ENCODE assay signal across 22 cellular contexts in the genomic region with DNA sequence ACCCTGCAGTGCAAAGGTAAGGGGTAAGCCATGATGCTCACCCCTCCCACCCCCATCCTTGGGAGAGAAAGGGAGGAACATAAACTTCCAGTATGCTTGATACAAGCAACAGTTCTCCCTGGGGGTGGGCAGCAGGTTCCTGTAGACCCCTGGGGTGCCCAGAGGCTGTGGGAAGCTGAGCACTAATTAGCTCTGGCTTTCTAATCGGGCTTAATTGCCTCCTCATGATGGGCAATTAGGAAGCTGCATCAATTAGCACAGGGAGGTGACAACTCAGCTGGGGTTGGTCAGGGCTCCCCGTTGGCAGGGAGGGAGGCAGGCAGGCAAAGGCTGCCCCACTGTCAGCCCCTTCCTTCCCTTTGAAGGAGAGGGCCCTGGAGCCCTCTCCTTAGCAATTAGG. TPM values are rescaled to one million over a fixed set of nuclear protein-coding genes. Genes with fewer than 3 reads are reported as not detected.
DNase-seq lines count a peak whose midpoint lies in the region; ATAC-seq and TF ChIP-seq lines count a peak whose summit lies in the region.
"Had no signal": no experiment of that assay in that cellular context is flagged by ENCODE, and none has a peak within 500 bp of the region (broad histone marks: within the 10 kb centered on the region; RNA-seq: fewer than 3 reads in every experiment).

No MANE protein-coding gene starts in this region.

- CTCF ChIA-PET in MCF 10A (lab: Yijun Ruan, JAX), result interaction anchor here (0.6 to 26.9 kb wide), 5 partner anchors 4 to 129 kb away, joined by 3 to 1892 read pairs (median 234); a partner anchor contains a TSS
- CTCF ChIA-PET in PC-9 (lab: Charles Lee), result interaction anchor here (0.5 kb wide), 1 partner anchor 135 kb away, joined by 9 read pairs; no protein-coding TSS in a partner anchor

- H3K4me2 ChIP-seq in KMS-11, result no peak overlapping the region
- no peak overlapping the region for H3K4me2 ChIP-seq in PC-9
- H3K4me2 ChIP-seq: SK-N-SH had no signal

- H3K4me1 ChIP-seq in breast epithelium (peaks cover 18 to 29% of the 10 kb centered on the region in 2 donors), KMS-11 (ENCODE audit: low read depth, poor library complexity, severe bottlenecking) (peaks cover 53% of the 10 kb centered on the region), endodermal cell (ENCODE audit: control insufficient read depth, insufficient read depth, low read length) (no peaks in the 10 kb centered on the region), thoracic aorta (ENCODE audit: control insufficient read depth in 1 of 2, low read depth in 2 of 2) (peaks cover 21 to 51% of the 10 kb centered on the region in 2 donors), PC-9 (replicated peaks; ENCODE audit: insufficient read depth) (peaks cover 66% of the 10 kb centered on the region)

- no peaks in the 10 kb centered on the region for H3K9me2 ChIP-seq in PC-9 (ENCODE audit: insufficient read depth)
- H3K9me2 ChIP-seq: SK-N-SH had no signal

- POLR2A ChIA-PET in MCF 10A (lab: Yijun Ruan, JAX) (interaction anchor here (0.9 to 28.2 kb wide), 3 partner anchors 8 to 183 kb away, joined by 3 to 960 read pairs (median 4); a partner anchor contains a TSS), PC-9 (lab: Charles Lee; ENCODE audit: unreplicated experiment) (interaction anchor here (0.6 kb wide), 1 partner anchor 65 kb away, joined by 3 read pairs; no protein-coding TSS in a partner anchor)

- no peak for TF ChIP-seq POLR2A in breast epithelium (IDR thresholded peaks at IDR 0.05)

- BruUV-seq in MCF 10A (replicated peaks; lab: Mats Ljungman, UMichigan) (no TSS peak), PC-9 (replicated peaks; lab: Mats Ljungman, UMichigan) (no TSS peak)

- H3K36me3 Mint-ChIP-seq in MCF 10A (ENCODE audit: insufficient read depth, unreplicated experiment) (no peaks in the 10 kb centered on the region), endodermal cell (ENCODE audit: low read depth) (peaks cover 25% of the 10 kb centered on the region)

- no peak for ATAC-seq in thoracic aorta (ENCODE audit: insufficient number of reproducible peaks, low FRiP score, low read depth)
- ATAC-seq: body of pancreas, heart right ventricle, PC-3 had no signal

- H3K4me1 Mint-ChIP-seq in MCF 10A (ENCODE audit: insufficient read depth, unreplicated experiment), result peaks cover 47% of the 10 kb centered on the region
- H3K4me1 Mint-ChIP-seq in endodermal cell, result peaks cover 31% of the 10 kb centered on the region

- H3K9ac ChIP-seq in KMS-11 (no peak overlapping the region), endodermal cell (ENCODE audit: extremely low read depth, low read length, poor library complexity, severe bottlenecking) (no peak overlapping the region)
- H3K9ac ChIP-seq: SK-N-SH had no signal

- H3K9me3 Mint-ChIP-seq in MCF 10A (ENCODE audit: unreplicated experiment) (no peaks in the 10 kb centered on the region), endodermal cell (no peaks in the 10 kb centered on the region)

- H3K27me3 Mint-ChIP-seq in MCF 10A (ENCODE audit: insufficient read depth, unreplicated experiment) (no peaks in the 10 kb centered on the region), endodermal cell (ENCODE audit: insufficient read depth) (no peaks in the 10 kb centered on the region)

- H4K20me1 ChIP-seq in KMS-11 (ENCODE audit: insufficient read depth) (no peaks in the 10 kb centered on the region), PC-9 (ENCODE audit: insufficient read depth) (no peaks in the 10 kb centered on the region)

- no peak overlapping the region for H3K4me3 ChIP-seq in breast epithelium
- H3K4me3 ChIP-seq in KMS-11 (IDR thresholded peaks at IDR 0.05; ENCODE audit: insufficient read depth, low read depth, low read length), result no peak overlapping the region
- no peak overlapping the region for H3K4me3 ChIP-seq in endodermal cell (ENCODE audit: low read length)
- H3K4me3 ChIP-seq in thoracic aorta, result no peak overlapping the region
- H3K4me3 ChIP-seq in PC-9, result no peak overlapping the region
- H3K4me3 ChIP-seq: body of pancreas, heart right ventricle had no signal

- H2AFZ ChIP-seq in KMS-11 (ENCODE audit: low read depth), result no peak overlapping the region
- no peak overlapping the region for H2AFZ ChIP-seq in PC-9

- H3K79me2 ChIP-seq in KMS-11 (ENCODE audit: insufficient read depth, low read depth) (no peaks in the 10 kb centered on the region), PC-9 (ENCODE audit: low read depth) (no peaks in the 10 kb centered on the region)

- 60 to 78% methylated on average over 2 of the region's 2 CpGs for WGBS in endodermal cell (ENCODE audit: insufficient coverage in 1 of 2, insufficient read length in 1 of 2), 2 experiments

- TF ChIP-seq CTCF in breast epithelium (IDR thresholded peaks at IDR 0.05) (no peak), MCF 10A (IDR thresholded peaks at IDR 0.05; ENCODE audit: unreplicated experiment) (no peak), KMS-11 (conservative IDR thresholded peaks at IDR 0.05; ENCODE audit: low read depth, low read length) (no peak), endodermal cell (conservative IDR thresholded peaks at IDR 0.05) (no peak), thoracic aorta (IDR thresholded peaks at IDR 0.05) (no peak), PC-9 (conservative IDR thresholded peaks at IDR 0.05) (no peak)

- DNase-seq in breast epithelium (ENCODE audit: low spot score in 2 of 2) (no peak), MCF 10A (ENCODE audit: unreplicated experiment) (no peak), endodermal cell (peak; percentile 42), thoracic aorta (ENCODE audit: low spot score) (no peak), caudate nucleus (lab: John Stamatoyannopoulos, UW) (no peak), PC-9 (no peak)
- DNase-seq in stimulated activated CD4-positive, alpha-beta T cell treated with anti-CD3 and anti-CD28 coated beads, Interleukin-4, amount 100 ng/mL, for 4 hours, result no peak
- DNase-seq: activated CD8-positive, alpha-beta memory T cell treated with anti-CD3 and anti-CD28 coated beads for 24 hours; activated gamma-delta T cell; body of pancreas; DMS53; HCEC 1CT; heart right ventricle; MM.1S; NCI-H2029 treated with DMSO at 0.1 percent for 48 hours; NCI-H524; PC-3; SK-N-SH had no signal

- H3K36me3 ChIP-seq in breast epithelium (no peaks in the 10 kb centered on the region), KMS-11 (ENCODE audit: insufficient read depth) (no peaks in the 10 kb centered on the region), endodermal cell (ENCODE audit: control insufficient read depth, insufficient read depth, low read length) (peaks cover 73% of the 10 kb centered on the region), thoracic aorta (no peaks in the 10 kb centered on the region), PC-9 (ENCODE audit: low read depth) (no peaks in the 10 kb centered on the region)
- H3K36me3 ChIP-seq: heart right ventricle had no signal

- intact Hi-C loops in breast epithelium (cut with DNase I; ENCODE audit: low total_unique reads), result no loop called here
- intact Hi-C loops in MCF 10A (cut with micrococcal nuclease), result no loop called here
- intact Hi-C loops in PC-9 (cut with micrococcal nuclease; ENCODE audit: unreplicated experiment), result loop anchor here (10.0 kb wide), 1 partner anchor 216 kb away; no protein-coding TSS in a partner anchor

- no peak overlapping the region for H3K4me3 Mint-ChIP-seq in MCF 10A (ENCODE audit: unreplicated experiment)
- no peak overlapping the region for H3K4me3 Mint-ChIP-seq in endodermal cell

- H3K27me3 ChIP-seq in breast epithelium, result no peaks in the 10 kb centered on the region
- H3K27me3 ChIP-seq in KMS-11 (ENCODE audit: insufficient read depth, low read depth), result no peaks in the 10 kb centered on the region
- no peaks in the 10 kb centered on the region for H3K27me3 ChIP-seq in endodermal cell (ENCODE audit: control insufficient read depth, insufficient read depth, low read length, poor library complexity, severe bottlenecking)
- no peaks in the 10 kb centered on the region for H3K27me3 ChIP-seq in thoracic aorta (replicated peaks; ENCODE audit: insufficient read depth)
- H3K27me3 ChIP-seq in PC-9 (ENCODE audit: insufficient read depth, low read depth), result no peaks in the 10 kb centered on the region
- H3K27me3 ChIP-seq: body of pancreas, heart right ventricle had no signal

- peaks cover 30% of the 10 kb centered on the region for H3F3A ChIP-seq in PC-9 (ENCODE audit: insufficient read depth, low read depth)

- peak overlapping the region; percentile 40 to 91 for H3K27ac ChIP-seq in breast epithelium
- H3K27ac ChIP-seq in KMS-11, result peak overlapping the region; percentile 2; the same call in 1 of the 2 replicates
- H3K27ac ChIP-seq in endodermal cell (ENCODE audit: low read depth, low read length), result no peak overlapping the region
- peak overlapping the region; percentile 31 to 32 for H3K27ac ChIP-seq in thoracic aorta
- H3K27ac ChIP-seq in caudate nucleus (ENCODE audit: low read depth, low read length), result no peak overlapping the region
- H3K27ac ChIP-seq in PC-9, result no peak overlapping the region
- H3K27ac ChIP-seq: body of pancreas had no signal

- H3K9me3 ChIP-seq in breast epithelium (no peaks in the 10 kb centered on the region), endodermal cell (ENCODE audit: control insufficient read depth, low read length) (no peaks in the 10 kb centered on the region), thoracic aorta (no peaks in the 10 kb centered on the region), PC-9 (ENCODE audit: insufficient read depth, low read depth) (no peaks in the 10 kb centered on the region)
- H3K9me3 ChIP-seq: body of pancreas, heart right ventricle, SK-N-SH had no signal

- H3K27ac Mint-ChIP-seq in MCF 10A (ENCODE audit: low read depth, unreplicated experiment), result no peak overlapping the region
- no peak overlapping the region for H3K27ac Mint-ChIP-seq in endodermal cell

RNA-seq across cellular contexts. Expression of a gene that starts 15.7 kb away (rescaled TPM):
- total RNA-seq in breast epithelium, result 100 to 1,000 TPM; 292 to 367 (median 319) TPM
- 620 and 716 TPM in 2 replicates for total RNA-seq in MCF 10A (2022)
- total RNA-seq in endodermal cell, result 10 to 100 TPM; 41.2 to 42.0 TPM
- polyA plus RNA-seq in endodermal cell (2013, experiment 1 of 2), result 46.3 TPM
- 45.5 TPM for polyA plus RNA-seq in endodermal cell (2013, experiment 2 of 2)
- 100 to 1,000 TPM; 740 to 804 TPM for total RNA-seq in thoracic aorta
- total RNA-seq in PC-9 (2021), result 569 and 580 TPM in 2 replicates

RNA-seq across cellular contexts. Expression of a gene that starts 16.5 kb away (rescaled TPM):
- total RNA-seq in breast epithelium, result 1 to 10 TPM in 2 of 3 donors, under 1 TPM in 1; 0.32 to 1.3 (median 1.3) TPM
- total RNA-seq in MCF 10A (2022), result 0.88 and 0.91 TPM in 2 replicates
- 10 to 100 TPM; 91.8 to 94.3 TPM for total RNA-seq in endodermal cell
- polyA plus RNA-seq in endodermal cell (2013, experiment 1 of 2), result 91.4 TPM
- polyA plus RNA-seq in endodermal cell (2013, experiment 2 of 2), result 89.4 TPM
- under 1 TPM in 1 of 2 donors, not detected in 1; 0.42 TPM for total RNA-seq in thoracic aorta
- 6.6 and 7.2 TPM in 2 replicates for total RNA-seq in PC-9 (2021)

RNA-seq across cellular contexts. Expression of a gene that starts 37.8 kb away (rescaled TPM):
- 10 to 100 TPM in 2 of 3 donors, not detected in 1; 40.3 to 68.6 TPM for total RNA-seq in breast epithelium
- 1.6 and 5.5 TPM in 2 replicates for total RNA-seq in MCF 10A (2022)
- total RNA-seq in endodermal cell, result 10 to 100 TPM; 82.0 to 84.4 TPM
- polyA plus RNA-seq in endodermal cell (2013, experiment 1 of 2), result 10.3 TPM
- polyA plus RNA-seq in endodermal cell (2013, experiment 2 of 2), result 7.8 TPM
- total RNA-seq in thoracic aorta, result not detected
- 129 and 194 TPM in 2 replicates for total RNA-seq in PC-9 (2021)
- total RNA-seq: dermis microvascular lymphatic vessel endothelial cell, fibroblast of lung, lung microvascular endothelial cell had no signal
- polyA plus RNA-seq: fibroblast of lung, SK-N-SH had no signal

RNA-seq across cellular contexts. Expression of a gene that starts 44.2 kb away (rescaled TPM):
- total RNA-seq in breast epithelium (10 to 100 TPM; 60.7 to 75.5 (median 69.8) TPM), MCF 10A (2022) (88.1 and 104 TPM in 2 replicates), endodermal cell (100 to 1,000 TPM in 1 of 2 donors, 10 to 100 TPM in 1; 84.4 to 101 TPM), thoracic aorta (10 to 100 TPM; 26.4 to 37.0 TPM), PC-9 (2021) (76.8 and 117 TPM in 2 replicates)
- 74.4 TPM for polyA plus RNA-seq in endodermal cell (2013, experiment 1 of 2)
- 67.3 TPM for polyA plus RNA-seq in endodermal cell (2013, experiment 2 of 2)

RNA-seq across cellular contexts. Expression of a gene that starts 45.2 kb away (rescaled TPM):
- total RNA-seq in breast epithelium (10 to 100 TPM; 22.1 to 27.1 (median 23.3) TPM), MCF 10A (2022) (49.0 and 51.4 TPM in 2 replicates), endodermal cell (10 to 100 TPM; 56.4 to 62.4 TPM), thoracic aorta (10 to 100 TPM; 21.7 to 36.7 TPM), PC-9 (2021) (47.4 and 58.4 TPM in 2 replicates)
- polyA plus RNA-seq in endodermal cell (2013, experiment 1 of 2), result 60.8 TPM
- 56.6 TPM for polyA plus RNA-seq in endodermal cell (2013, experiment 2 of 2)

Comparison
In these comparisons a context has a peak if more than half of its experiments do, and no peak if none do; other contexts are left out.
1. H3K27ac ChIP-seq: peak in breast epithelium (2 of 2), KMS-11 (single experiment) and thoracic aorta (2 of 2); none in endodermal cell (single experiment), caudate nucleus (single experiment) and PC-9 (single experiment).
2. RNA of a gene that starts 15.7 kb away (total RNA-seq): 740 to 804 TPM in thoracic aorta, 620 to 716 TPM in MCF 10A, 569 to 580 TPM in PC-9 and 292 to 367 TPM in breast epithelium; 41.2 to 42.0 TPM in endodermal cell; every median in the first group is over 4 times any median in the second.
3. RNA of a gene that starts 16.5 kb away (total RNA-seq): 91.8 to 94.3 TPM in endodermal cell; 6.6 to 7.2 TPM in PC-9, 0.32 to 1.3 TPM in breast epithelium, 0.88 to 0.91 TPM in MCF 10A and 0.42 TPM in thoracic aorta; every median in the first group is over 10 times any median in the second.